14 cellular contexts compared by ENCODE assay signal in the genomic region with DNA sequence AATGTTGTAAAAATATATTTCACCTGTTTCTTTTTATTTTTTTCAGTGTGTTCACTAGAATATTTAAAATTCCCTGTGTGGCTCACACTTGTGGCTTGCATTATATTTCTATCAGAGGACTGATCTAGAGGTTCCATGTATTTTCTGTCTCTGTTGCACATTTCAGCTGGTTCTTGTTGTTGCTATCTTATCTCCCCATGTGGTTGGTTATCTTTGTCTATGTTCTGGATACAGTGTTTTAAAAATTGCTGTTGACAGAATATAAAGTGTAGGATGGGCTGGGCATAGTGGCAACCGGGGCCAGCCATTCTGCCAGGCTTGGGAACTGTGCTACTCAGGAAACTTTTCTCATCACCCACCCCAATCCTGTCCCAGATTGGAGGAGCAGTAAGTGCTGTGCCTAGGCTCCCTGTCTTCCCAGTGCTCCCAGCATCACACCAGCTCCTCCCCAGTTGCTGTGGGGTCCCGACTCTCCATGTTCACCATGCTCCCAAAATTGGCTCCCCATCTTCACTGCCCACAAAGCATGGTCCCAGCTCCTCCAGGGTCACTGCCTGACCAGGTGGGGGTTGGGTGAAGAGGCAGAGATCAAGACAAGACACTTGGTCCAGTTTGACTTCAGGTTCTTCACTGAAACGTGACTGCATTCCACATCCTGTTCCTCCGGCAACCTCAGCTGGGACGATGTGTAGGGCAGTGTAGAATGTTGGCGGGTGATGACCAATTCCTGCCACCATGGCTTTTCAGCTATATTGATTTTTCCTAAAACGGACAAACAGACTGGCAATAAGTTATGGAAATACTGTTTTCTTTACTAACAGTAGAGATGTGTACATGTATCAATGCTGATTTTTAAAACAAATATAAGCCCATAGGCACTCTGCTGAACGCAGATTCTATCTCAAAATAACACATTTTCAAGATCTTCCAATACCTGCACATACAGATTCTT. TPM values are rescaled to one million over a fixed set of nuclear protein-coding genes. Genes with fewer than 3 reads are reported as not detected.
"Had no signal": no experiment of that assay in that cellular context is flagged by ENCODE, and none has a peak within 500 bp of the region (broad histone marks: within the 10 kb centered on the region; RNA-seq: fewer than 3 reads in every experiment).

No MANE protein-coding gene starts in this region.

RNA-seq across cellular contexts. Expression of a gene that starts 12.2 kb away (rescaled TPM):
- total RNA-seq: activated B cell treated with CpG ODN at 0.5 μM for 24 hours; activated naive CD4-positive, alpha-beta T cell treated with anti-CD3 and anti-CD28 coated beads, Interleukin-2, amount 50 U/mL, for 72 hours; activated naive CD8-positive, alpha-beta T cell treated with anti-CD3 and anti-CD28 coated beads, Interleukin-2, amount 10 ng/mL, durations not matched to agents 7 days and 5 days; activated T-cell treated with anti-CD3 and anti-CD28 coated beads, Interleukin-2, amount 50 U/mL, for 4 hours; activated T-helper 1 cell treated with anti-CD3 and anti-CD28 coated beads, Interleukin-12 subunit alpha, Interleukin-12 subunit beta, Interleukin-2, Interleukin-4 antibody, amounts not matched to agents 30 ng/mL and 10 ng/mL and 1 ng/mL, durations not matched to agents 14 hours and 24 hours and 36 hours; astrocyte; chondrocyte; dermis blood vessel endothelial cell; endothelial cell of umbilical vein; fibroblast of lung; fibroblast of villous mesenchyme; glomerular endothelial cell; heart right ventricle; T-helper 17 cell had no signal
- polyA plus RNA-seq: endothelial cell of umbilical vein, fibroblast of lung had no signal

RNA-seq across cellular contexts. Expression of a gene that starts 55.8 kb away (rescaled TPM):
- total RNA-seq: activated naive CD4-positive, alpha-beta T cell treated with anti-CD3 and anti-CD28 coated beads, Interleukin-2, amount 50 U/mL, for 72 hours; activated T-helper 1 cell treated with anti-CD3 and anti-CD28 coated beads, Interleukin-12 subunit alpha, Interleukin-12 subunit beta, Interleukin-2, Interleukin-4 antibody, amounts not matched to agents 30 ng/mL and 10 ng/mL and 1 ng/mL, durations not matched to agents 14 hours and 24 hours and 36 hours had no signal
